In genomic region chr10:69344591-69345244, GRCh38 we compare ENCODE assay signal across 8 cellular contexts.
A peak's percentile ranks its signal among the peaks of the same experiment; 100 is the strongest.
DNase-seq lines count a peak whose midpoint lies in the region; ATAC-seq, FAIRE-seq and TF ChIP-seq lines count a peak whose summit lies in the region.

No MANE protein-coding gene starts in this region.

- H3K4me3 Mint-ChIP-seq in nephron progenitor cell: no peak overlapping the region

- no peaks in the 10 kb centered on the region for H3K9me3 ChIP-seq in lower lobe of right lung

- peaks cover 35% of the 10 kb centered on the region for H3K36me3 ChIP-seq in lower lobe of right lung

- peaks cover 2% of the 10 kb centered on the region for H3K27me3 Mint-ChIP-seq in nephron progenitor cell (ENCODE audit: low read depth, poor library complexity)

- POLR2A ChIA-PET in RWPE1 (lab: Yijun Ruan, JAX; ENCODE audit: low non-redundant PET): no interaction called here

- H3K36me3 Mint-ChIP-seq in nephron progenitor cell (ENCODE audit: low read depth): peaks cover 16% of the 10 kb centered on the region

- no peaks in the 10 kb centered on the region for H3K9me3 Mint-ChIP-seq in nephron progenitor cell

- DNase-seq in GM12892 (ENCODE audit: insufficient read length): no peak
- no peak for DNase-seq in RWPE1 (ENCODE audit: low spot score)
- DNase-seq in lower lobe of right lung: no peak
- no peak for DNase-seq in nephron progenitor cell
- no peak for DNase-seq in SHP77 treated with DMSO at 0.1 percent for 48 hours (lab: John Stamatoyannopoulos, UW)

- TF ChIP-seq POLR2A in GM12892 (IDR thresholded peaks at IDR 0.05; ENCODE audit: low read depth, low read length): no peak

- peaks cover 43% of the 10 kb centered on the region for H3K4me1 Mint-ChIP-seq in nephron progenitor cell

- intact Hi-C loops in lower lobe of right lung (cut with DNase I): no loop called here

- H3K4me1 ChIP-seq in lower lobe of right lung: peaks cover 55% of the 10 kb centered on the region

- H3K27me3 ChIP-seq in lower lobe of right lung (ENCODE audit: low read depth): no peaks in the 10 kb centered on the region

- CTCF ChIA-PET in RWPE1 (lab: Yijun Ruan, JAX): no interaction called here

- H3K27ac ChIP-seq in RWPE1 (peak overlapping the region; percentile 61), lower lobe of right lung (peak overlapping the region; percentile 18)

- no peak overlapping the region for H3K4me3 ChIP-seq in lower lobe of right lung

- H3K27ac Mint-ChIP-seq in nephron progenitor cell: no peak overlapping the region

- no peak for TF ChIP-seq CTCF in RWPE1 (conservative IDR thresholded peaks at IDR 0.05; ENCODE audit: low read depth)
- no peak for TF ChIP-seq CTCF in lower lobe of right lung (IDR thresholded peaks at IDR 0.05)
- TF ChIP-seq CTCF in nephron progenitor cell (IDR thresholded peaks at IDR 0.05): no peak

- ATAC-seq in GM21515 (IDR thresholded peaks at IDR 0.05; ENCODE audit: unreplicated experiment) (peak; percentile 64), lower lobe of right lung (no peak), GM21390 (IDR thresholded peaks at IDR 0.05; ENCODE audit: unreplicated experiment) (no peak), GM18909 (IDR thresholded peaks at IDR 0.05; ENCODE audit: poor library complexity, unreplicated experiment) (no peak)

- FAIRE-seq in GM12892 (lab: Jason Lieb, UNC): peak; percentile 38
